In the genomic region with DNA sequence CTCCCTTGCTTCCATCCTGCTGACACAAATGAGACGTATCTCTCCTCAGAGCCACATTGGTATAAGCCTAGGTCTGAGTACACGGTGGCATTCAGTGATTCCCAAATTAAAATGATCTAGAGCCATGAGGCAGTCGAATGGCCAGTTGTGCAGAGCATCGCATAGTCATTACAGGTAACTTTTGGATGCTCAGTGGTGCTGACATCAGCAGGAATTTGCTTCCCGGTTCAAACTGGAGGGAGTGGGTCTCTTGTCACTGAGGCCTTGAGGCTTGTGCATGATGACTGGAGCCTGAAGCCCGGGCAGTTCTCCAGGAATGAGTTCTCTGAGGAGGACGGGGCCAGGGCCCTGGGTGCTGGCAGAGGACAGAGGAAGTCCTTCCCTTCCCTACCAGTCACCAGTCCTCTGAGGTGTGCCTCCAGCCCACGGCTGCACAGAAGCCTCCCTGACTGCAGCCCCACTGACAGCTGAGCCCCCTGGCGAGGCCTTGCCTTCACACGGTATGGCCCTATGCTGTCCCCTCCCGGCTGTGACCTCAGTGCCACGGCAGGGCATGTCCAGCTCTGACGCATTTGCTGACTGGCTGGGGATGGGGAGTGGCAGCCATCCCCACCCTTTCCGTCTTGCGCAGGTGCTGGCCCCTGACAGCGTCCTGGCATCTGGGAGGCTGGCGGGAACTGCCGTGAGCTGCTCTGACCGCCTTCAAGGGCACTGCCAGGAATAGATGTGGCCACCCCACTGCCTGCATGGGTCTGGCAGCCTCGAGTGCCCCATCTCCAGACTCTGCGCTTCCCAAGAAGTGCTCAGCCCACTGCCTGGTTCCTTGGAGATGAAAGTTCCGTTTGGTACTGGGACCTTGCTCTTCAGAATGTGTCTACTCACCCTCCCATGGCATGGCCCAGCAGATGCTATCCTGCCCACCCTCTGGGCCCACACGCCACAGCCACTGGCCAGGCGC, we compare ENCODE assay signal across 26 cellular contexts.
"Had no signal": no experiment of that assay in that cellular context is flagged by ENCODE, and none has a peak within 500 bp of the region (broad histone marks: within the 10 kb centered on the region; RNA-seq: fewer than 3 reads in every experiment).

No MANE protein-coding gene starts in this region.

- H3K4me3 Mint-ChIP-seq: activated CD4-positive, alpha-beta T cell treated with anti-CD3 and anti-CD28 coated beads for 36 hours; activated naive CD4-positive, alpha-beta T cell treated with anti-CD3 and anti-CD28 coated beads, Interleukin-2, amount 10 ng/mL, durations not matched to agents 7 days and 5 days; activated naive CD8-positive, alpha-beta T cell treated with anti-CD3 and anti-CD28 coated beads, Interleukin-2, amount 10 ng/mL, durations not matched to agents 7 days and 5 days; activated T-helper 1 cell treated with anti-CD3 and anti-CD28 coated beads, Interleukin-12 subunit alpha, Interleukin-12 subunit beta, Interleukin-2, Interleukin-4 antibody, amounts not matched to agents 30 ng/mL and 10 ng/mL and 1 ng/mL, durations not matched to agents 14 hours and 24 hours and 36 hours; mesothelial cell of epicardium; naive thymus-derived CD4-positive, alpha-beta T cell; stimulated activated effector memory CD8-positive, alpha-beta T cell treated with anti-CD3 and anti-CD28 coated beads, Interleukin-12 subunit alpha, Interleukin-12 subunit beta, amount 100 ng/mL, for 72 hours; stimulated activated naive CD8-positive, alpha-beta T cell treated with anti-CD3 and anti-CD28 coated beads, Interleukin-15, Interleukin-2, amounts not matched to agents 100 ng/mL and 50 ng/mL, for 24 hours had no signal

- H3K4me1 ChIP-seq: vagina had no signal

- H3K27ac ChIP-seq: epithelial cell of prostate, esophagus squamous epithelium, sigmoid colon, upper lobe of left lung, vagina had no signal

- H3K36me3 ChIP-seq: esophagus squamous epithelium, sigmoid colon, upper lobe of left lung, vagina had no signal

- ATAC-seq: activated CD4-positive, alpha-beta T cell treated with anti-CD3 and anti-CD28 coated beads for 36 hours; left ventricle myocardium superior; naive thymus-derived CD4-positive, alpha-beta T cell; stimulated activated effector memory CD8-positive, alpha-beta T cell treated with anti-CD3 and anti-CD28 coated beads, Interleukin-12 subunit alpha, Interleukin-12 subunit beta, amount 100 ng/mL, for 72 hours had no signal

- H3K4me3 ChIP-seq: esophagus squamous epithelium, sigmoid colon, upper lobe of left lung, vagina had no signal

- FAIRE-seq: astrocyte, colon, endometrium, small intestine had no signal

- H3K36me3 Mint-ChIP-seq: activated naive CD4-positive, alpha-beta T cell treated with anti-CD3 and anti-CD28 coated beads, Interleukin-2, amount 10 ng/mL, durations not matched to agents 7 days and 5 days; activated naive CD8-positive, alpha-beta T cell treated with anti-CD3 and anti-CD28 coated beads, Interleukin-2, amount 10 ng/mL, durations not matched to agents 7 days and 5 days; mesothelial cell of epicardium; naive thymus-derived CD4-positive, alpha-beta T cell; stimulated activated effector memory CD8-positive, alpha-beta T cell treated with anti-CD3 and anti-CD28 coated beads, Interleukin-12 subunit alpha, Interleukin-12 subunit beta, amount 100 ng/mL, for 72 hours had no signal

- H3K27ac Mint-ChIP-seq: activated CD4-positive, alpha-beta T cell treated with anti-CD3 and anti-CD28 coated beads for 36 hours; activated naive CD4-positive, alpha-beta T cell treated with anti-CD3 and anti-CD28 coated beads, Interleukin-2, amount 10 ng/mL, durations not matched to agents 7 days and 5 days; activated naive CD8-positive, alpha-beta T cell treated with anti-CD3 and anti-CD28 coated beads, Interleukin-2, amount 10 ng/mL, durations not matched to agents 7 days and 5 days; activated T-helper 1 cell treated with anti-CD3 and anti-CD28 coated beads, Interleukin-12 subunit alpha, Interleukin-12 subunit beta, Interleukin-2, Interleukin-4 antibody, amounts not matched to agents 30 ng/mL and 10 ng/mL and 1 ng/mL, durations not matched to agents 14 hours and 24 hours and 36 hours; naive thymus-derived CD4-positive, alpha-beta T cell; stimulated activated effector memory CD8-positive, alpha-beta T cell treated with anti-CD3 and anti-CD28 coated beads, Interleukin-12 subunit alpha, Interleukin-12 subunit beta, amount 100 ng/mL, for 72 hours; stimulated activated naive CD8-positive, alpha-beta T cell treated with anti-CD3 and anti-CD28 coated beads, Interleukin-15, Interleukin-2, amounts not matched to agents 100 ng/mL and 50 ng/mL, for 24 hours had no signal

- H3K27me3 Mint-ChIP-seq: activated CD4-positive, alpha-beta T cell treated with anti-CD3 and anti-CD28 coated beads for 36 hours; stimulated activated naive CD8-positive, alpha-beta T cell treated with anti-CD3 and anti-CD28 coated beads, Interleukin-15, Interleukin-2, amounts not matched to agents 100 ng/mL and 50 ng/mL, for 24 hours had no signal

- DNase-seq: activated CD4-positive, alpha-beta T cell treated with anti-CD3 and anti-CD28 coated beads for 36 hours; activated CD4-positive, CD25-positive, alpha-beta regulatory T cell; activated effector memory CD4-positive, alpha-beta T cell treated with anti-CD3 and anti-CD28 coated beads, Interleukin-2, amount 50 U/mL, for 16 hours; activated naive CD4-positive, alpha-beta T cell treated with anti-CD3 and anti-CD28 coated beads, Interleukin-2, amount 10 ng/mL, durations not matched to agents 7 days and 5 days; activated naive CD8-positive, alpha-beta T cell treated with anti-CD3 and anti-CD28 coated beads, Interleukin-2, amount 10 ng/mL, durations not matched to agents 7 days and 5 days; central memory CD4-positive, alpha-beta T cell; dermis blood vessel endothelial cell; effector CD4-positive, alpha-beta T cell; esophagus squamous epithelium; foreskin melanocyte; islet precursor cell; left ventricle myocardium superior; naive thymus-derived CD4-positive, alpha-beta T cell; sigmoid colon; small intestine; stimulated activated CD4-positive, alpha-beta T cell treated with anti-CD3 and anti-CD28 coated beads, Interleukin-4, amount 100 ng/mL, for 24 hours had no signal

- H3K27me3 ChIP-seq: upper lobe of left lung, vagina had no signal

- H3K4me1 Mint-ChIP-seq: activated CD4-positive, alpha-beta T cell treated with anti-CD3 and anti-CD28 coated beads for 36 hours; stimulated activated effector memory CD8-positive, alpha-beta T cell treated with anti-CD3 and anti-CD28 coated beads, Interleukin-12 subunit alpha, Interleukin-12 subunit beta, amount 100 ng/mL, for 72 hours had no signal

- H3K9me3 Mint-ChIP-seq: activated naive CD4-positive, alpha-beta T cell treated with anti-CD3 and anti-CD28 coated beads, Interleukin-2, amount 10 ng/mL, durations not matched to agents 7 days and 5 days; activated naive CD8-positive, alpha-beta T cell treated with anti-CD3 and anti-CD28 coated beads, Interleukin-2, amount 10 ng/mL, durations not matched to agents 7 days and 5 days; activated T-helper 1 cell treated with anti-CD3 and anti-CD28 coated beads, Interleukin-12 subunit alpha, Interleukin-12 subunit beta, Interleukin-2, Interleukin-4 antibody, amounts not matched to agents 30 ng/mL and 10 ng/mL and 1 ng/mL, durations not matched to agents 14 hours and 24 hours and 36 hours; mesothelial cell of epicardium; stimulated activated naive CD8-positive, alpha-beta T cell treated with anti-CD3 and anti-CD28 coated beads, Interleukin-15, Interleukin-2, amounts not matched to agents 100 ng/mL and 50 ng/mL, for 24 hours had no signal

- H3K9me3 ChIP-seq: esophagus squamous epithelium, sigmoid colon, upper lobe of left lung, vagina had no signal
